In the genomic region with DNA sequence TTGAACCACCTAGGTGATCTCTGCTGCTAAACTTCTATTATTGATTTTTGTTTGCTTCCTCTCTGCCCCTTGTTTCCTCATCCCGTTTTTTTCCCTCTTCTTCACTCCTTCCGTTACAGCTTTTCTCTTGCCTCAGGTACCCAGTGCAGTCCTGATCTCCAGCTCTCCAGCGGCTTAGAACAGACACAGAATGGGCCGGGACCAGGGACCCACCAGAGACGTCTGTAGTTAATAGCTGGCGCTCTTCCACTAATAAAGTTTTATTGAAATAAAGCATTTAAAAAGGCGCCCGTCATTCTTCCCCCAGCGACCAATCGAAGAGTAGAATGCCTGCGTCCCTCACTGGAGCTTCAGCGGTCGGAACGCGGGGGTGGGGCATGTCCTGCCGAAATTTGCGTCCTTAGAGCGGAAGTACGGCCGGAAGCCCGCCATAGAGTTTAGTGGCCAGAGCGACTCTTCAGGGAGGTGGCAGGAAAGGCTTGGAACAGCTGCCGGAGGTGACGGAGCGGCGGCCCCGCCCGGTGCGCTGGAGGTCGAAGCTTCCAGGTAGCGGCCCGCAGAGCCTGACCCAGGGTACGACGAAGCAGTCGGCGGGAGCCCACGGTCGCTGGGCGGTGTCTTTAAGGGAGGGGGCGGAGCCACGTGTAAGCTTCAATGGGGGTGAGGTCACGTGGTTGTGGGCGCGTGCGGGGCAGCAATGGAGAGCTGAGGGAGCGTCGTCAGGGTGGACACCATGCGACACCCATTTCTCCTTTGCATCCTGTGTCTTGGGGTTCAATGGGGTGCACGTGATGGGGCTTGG, we compare ENCODE assay signal across 8 cellular contexts. TPM values are rescaled to one million over a fixed set of nuclear protein-coding genes. Genes with fewer than 3 reads are reported as not detected.
DNase-seq lines count a peak whose midpoint lies in the region; ATAC-seq, FAIRE-seq and TF ChIP-seq lines count a peak whose summit lies in the region.

COPS7A (plus strand) TSS at position 440 of the 802 bp plus-strand sequence. CDS start 611 bp downstream, outside the sequence.

- peak; percentile 91 for ATAC-seq in GM21381 (IDR thresholded peaks at IDR 0.05; ENCODE audit: unreplicated experiment)
- ATAC-seq in activated CD8-positive, alpha-beta memory T cell treated with anti-CD3 and anti-CD28 coated beads, Interleukin-2, amount 10 ng/mL, durations not matched to agents 7 days and 5 days: peak; percentile 95
- peak; percentile 87 for ATAC-seq in memory B cell (ENCODE audit: low read depth)

- H3K9me3 ChIP-seq in NT2/D1 (ENCODE audit: insufficient read depth, low read length) (no peaks in the 10 kb centered on the region), H1 (ENCODE audit: insufficient read depth in 2 of 2, low read depth in 1 of 2, low read length in 1 of 2) (no peaks in the 10 kb centered on the region)

- H4K8ac ChIP-seq in H1 (ENCODE audit: extremely low read depth, insufficient read depth, low read length): peak within 1 kb of the TSS; percentile 90; the same call in 1 of the 2 replicates

- H2AFZ ChIP-seq in H1 (ENCODE audit: low read length): peak within 1 kb of the TSS; percentile 47; the same call in 1 of the 2 replicates

- DNase-seq in COR-L47 (lab: John Stamatoyannopoulos, UW) (peak; percentile 95), HUDEP-2 (lab: John Stamatoyannopoulos, UW; ENCODE audit: unreplicated experiment in 76 of 76) (peak in 75 of 76 experiments; percentile 65 to 99 (median 98)), NT2/D1 (ENCODE audit: low read depth, low spot score) (peak; percentile 100), H1 (ENCODE audit: low read depth in 1 of 2, low spot score in 2 of 2) (peak; percentile 95 to 98), memory B cell (ENCODE audit: low spot score in 2 of 2) (peak; percentile 86 to 93)
- DNase-seq in activated CD8-positive, alpha-beta memory T cell treated with anti-CD3 and anti-CD28 coated beads, Interleukin-2, amount 10 ng/mL, durations not matched to agents 7 days and 5 days: peak; percentile 99
- DNase-seq in stimulated activated CD8-positive, alpha-beta memory T cell treated with anti-CD3 and anti-CD28 coated beads, Interleukin-12 subunit alpha, Interleukin-12 subunit beta, amount 100 ng/mL, for 24 hours (ENCODE audit: extremely low read depth): peak; percentile 97

- H3K9me3 Mint-ChIP-seq in activated CD8-positive, alpha-beta memory T cell treated with anti-CD3 and anti-CD28 coated beads, Interleukin-2, amount 10 ng/mL, durations not matched to agents 7 days and 5 days (ENCODE audit: low read depth): no peaks in the 10 kb centered on the region
- peaks cover 3% of the 10 kb centered on the region for H3K9me3 Mint-ChIP-seq in memory B cell

- H3K27me3 ChIP-seq in NT2/D1 (ENCODE audit: insufficient read depth, insufficient read length): no peaks in the 10 kb centered on the region
- H3K27me3 ChIP-seq in H1 (replicated peaks in 1 of 4; ENCODE audit: control insufficient read depth in 3 of 4, extremely low read depth in 1 of 4, insufficient read depth in 3 of 4, low read length in 3 of 4): no peaks in the 10 kb centered on the region; a peak in 2 of 7 replicates

- peak within 1 kb of the TSS; percentile 88 for H4K91ac ChIP-seq in H1 (replicated peaks; ENCODE audit: insufficient read length, low read length)

- no peak within 1 kb of the TSS for H3K14ac ChIP-seq in H1 (ENCODE audit: insufficient read length)

- H3K4ac ChIP-seq in H1 (replicated peaks; ENCODE audit: insufficient read length, low read depth, low read length): peak within 1 kb of the TSS; percentile 91

- TF ChIP-seq POLR2A in H1 (IDR thresholded peaks at IDR 0.05; ENCODE audit: control extremely low read depth in 1 of 2, low read depth in 2 of 2, low read length in 2 of 2): peak in 1 of 2 experiments; percentile 54; a peak in 2 of 3 replicates

- peak in 1 of 3 experiments; percentile 24; a peak in 1 of 4 replicates for TF ChIP-seq CTCF in H1 (IDR thresholded peaks at IDR 0.05; ENCODE audit: control extremely low read depth in 1 of 3, insufficient read depth in 1 of 3, low read depth in 1 of 3, low read length in 3 of 3)

- H3K4me3 Mint-ChIP-seq in activated CD8-positive, alpha-beta memory T cell treated with anti-CD3 and anti-CD28 coated beads, Interleukin-2, amount 10 ng/mL, durations not matched to agents 7 days and 5 days: peak within 1 kb of the TSS; percentile 79
- H3K4me3 Mint-ChIP-seq in memory B cell: peak within 1 kb of the TSS; percentile 94

- peak within 1 kb of the TSS; percentile 91 for H4K5ac ChIP-seq in H1 (ENCODE audit: insufficient read length, low read depth, low read length)

- peak within 1 kb of the TSS; percentile 89 for H3K27ac Mint-ChIP-seq in activated CD8-positive, alpha-beta memory T cell treated with anti-CD3 and anti-CD28 coated beads, Interleukin-2, amount 10 ng/mL, durations not matched to agents 7 days and 5 days
- peak within 1 kb of the TSS; percentile 79 for H3K27ac Mint-ChIP-seq in memory B cell

- H3K4me1 Mint-ChIP-seq in activated CD8-positive, alpha-beta memory T cell treated with anti-CD3 and anti-CD28 coated beads, Interleukin-2, amount 10 ng/mL, durations not matched to agents 7 days and 5 days: peaks cover 21% of the 10 kb centered on the region
- peaks cover 14% of the 10 kb centered on the region for H3K4me1 Mint-ChIP-seq in memory B cell

- H2BK15ac ChIP-seq in H1 (ENCODE audit: low read length): 0 out of 2 replicates have a peak within 1 kb of the TSS, but pooled peaks have one; percentile 67

- H3K79me2 ChIP-seq in H1 (ENCODE audit: control insufficient read depth in 1 of 2, insufficient read depth in 2 of 2, low read length in 2 of 2): peaks cover 0 to 3% of the 10 kb centered on the region in 2 experiments; a peak in 1 of 4 replicates

- H3K36me3 ChIP-seq in NT2/D1 (ENCODE audit: insufficient read depth, insufficient read length, low read length) (peaks cover 29% of the 10 kb centered on the region), H1 (ENCODE audit: control insufficient read depth in 2 of 4, insufficient read depth in 4 of 4, low read length in 3 of 4) (peaks cover 0 to 7% (median 6%) of the 10 kb centered on the region in 4 experiments; a peak in 5 of 8 replicates)

- no peaks in the 10 kb centered on the region; the same call in 1 of the 2 replicates for H3K79me1 ChIP-seq in H1 (ENCODE audit: low read depth, low read length)

- peak; percentile 75 for FAIRE-seq in H1 (lab: Jason Lieb, UNC)

- peak within 1 kb of the TSS; percentile 80 for H3K4me3 ChIP-seq in NT2/D1 (ENCODE audit: insufficient read length, low read depth)
- peak within 1 kb of the TSS; percentile 58 to 91 (median 78) for H3K4me3 ChIP-seq in H1 (ENCODE audit: extremely low read depth in 1 of 4, insufficient read depth in 2 of 4, low read depth in 3 of 4, low read length in 4 of 4)

- peak; percentile 21 to 63; a peak in 1 of 3 replicates for TF ChIP-seq EP300 in H1 (IDR thresholded peaks at IDR 0.05; ENCODE audit: borderline replicate concordance in 1 of 2, low read depth in 2 of 2, low read length in 2 of 2)

- H3K23ac ChIP-seq in H1 (ENCODE audit: insufficient read length): no peak within 1 kb of the TSS

- H3K56ac ChIP-seq in H1 (replicated peaks; ENCODE audit: insufficient read length, low read depth, low read length): peak within 1 kb of the TSS; percentile 73

- H3K36me3 Mint-ChIP-seq in activated CD8-positive, alpha-beta memory T cell treated with anti-CD3 and anti-CD28 coated beads, Interleukin-2, amount 10 ng/mL, durations not matched to agents 7 days and 5 days: no peaks in the 10 kb centered on the region
- H3K36me3 Mint-ChIP-seq in memory B cell: peaks cover 8% of the 10 kb centered on the region

- 0 out of 2 replicates have a peak within 1 kb of the TSS, but pooled peaks have one; percentile 11 for H2BK12ac ChIP-seq in H1 (ENCODE audit: low read depth, low read length)

- H3K4me1 ChIP-seq in NT2/D1 (ENCODE audit: insufficient read depth, insufficient read length) (peaks cover 2% of the 10 kb centered on the region), H1 (replicated peaks in 1 of 4; ENCODE audit: control insufficient read depth in 3 of 4, insufficient read depth in 4 of 4, low read length in 3 of 4) (peaks cover 0 to 2% (median under 1%) of the 10 kb centered on the region in 4 experiments; a peak in 3 of 7 replicates)

- peak within 1 kb of the TSS; percentile 92 for H3K9ac ChIP-seq in NT2/D1 (ENCODE audit: insufficient read length, low read depth)
- peak within 1 kb of the TSS; percentile 8 to 94 (median 74) for H3K9ac ChIP-seq in H1 (replicated peaks in 1 of 4; ENCODE audit: extremely low read depth in 1 of 4, low read depth in 3 of 4, low read length in 3 of 4)

- peaks cover 8% of the 10 kb centered on the region for H3K23me2 ChIP-seq in H1 (ENCODE audit: low read depth, low read length)

- no peaks in the 10 kb centered on the region for H3K27me3 Mint-ChIP-seq in activated CD8-positive, alpha-beta memory T cell treated with anti-CD3 and anti-CD28 coated beads, Interleukin-2, amount 10 ng/mL, durations not matched to agents 7 days and 5 days
- H3K27me3 Mint-ChIP-seq in memory B cell: no peaks in the 10 kb centered on the region

- H2BK120ac ChIP-seq in H1 (replicated peaks; ENCODE audit: low read depth, low read length): no peak within 1 kb of the TSS

- H4K20me1 ChIP-seq in H1 (replicated peaks in 1 of 2; ENCODE audit: control insufficient read depth in 1 of 2, insufficient read depth in 2 of 2, low read length in 2 of 2): no peaks in the 10 kb centered on the region

- H3K27ac ChIP-seq in H1 (ENCODE audit: low read depth, low read length): no peak within 1 kb of the TSS; the same call in 1 of the 2 replicates

- CTCF ChIA-PET in activated CD8-positive, alpha-beta memory T cell treated with anti-CD3 and anti-CD28 coated beads, Interleukin-2, amount 10 ng/mL, durations not matched to agents 7 days and 5 days (lab: Charles Lee): interaction anchor here (0.5 to 4.8 kb wide), 26 partner anchors 12 to 389 kb away, joined by 3 to 39 read pairs (median 4); partner anchors contain the start of genes CDCA3, MLF2, MRPL51 and SPSB2
- CTCF ChIA-PET in H1 (lab: Charles Lee; ENCODE audit: partially characterized antibody): interaction anchor here (0.6 to 3.9 kb wide), 19 partner anchors 9 to 210 kb away, joined by 3 to 20 read pairs (median 4); partner anchors contain the start of genes MLF2 and ZNF384

- 2% methylated on average over 47 of the region's 49 CpGs; no CpG with 5 or more reads in 1 of the 2 experiments for WGBS in H1 (ENCODE audit: extremely low coverage in 1 of 2, insufficient coverage in 1 of 2, insufficient read length in 1 of 2, insufficient replicate concordance in 2 of 2, low coverage in 1 of 2, low lambda C conversion rate in 2 of 2, missing lambda C conversion rate in 1 of 2), 2 experiments

- 0 out of 4 replicates have a peak, but pooled peaks of 1 of the 2 experiments have one; percentile 2 for TF ChIP-seq RAD21 in H1 (IDR thresholded peaks at IDR 0.05 in 1 of 2, conservative IDR thresholded peaks at IDR 0.05 in 1 of 2; ENCODE audit: low read depth in 2 of 2, low read length in 2 of 2)

- no peak within 1 kb of the TSS for H2AK5ac ChIP-seq in H1 (ENCODE audit: low read depth, low read length)

- H3K4me2 ChIP-seq in H1 (ENCODE audit: insufficient read depth in 1 of 2, low read depth in 2 of 2, low read length in 2 of 2): peak within 1 kb of the TSS; percentile 79 to 97

- peak within 1 kb of the TSS; percentile 9 for H3K18ac ChIP-seq in H1 (ENCODE audit: extremely low read depth, low read length)

- H2BK20ac ChIP-seq in H1 (ENCODE audit: low read length): no peak within 1 kb of the TSS

- peak within 1 kb of the TSS; percentile 41 for H2BK5ac ChIP-seq in H1 (ENCODE audit: low read depth, low read length)

- POLR2A ChIA-PET in H1 (lab: Charles Lee; ENCODE audit: partially characterized antibody): interaction anchor here (0.6 to 4.8 kb wide), 20 partner anchors 9 to 221 kb away, joined by 3 to 25 read pairs (median 4); partner anchors contain the start of genes C12orf57, CDCA3, GAPDH and GPR162

RNA-seq across cellular contexts. Expression of gene COPS7A, which starts in this region (rescaled TPM):
- total RNA-seq in activated CD8-positive, alpha-beta memory T cell treated with anti-CD3 and anti-CD28 coated beads, Interleukin-2, amount 10 ng/mL, durations not matched to agents 7 days and 5 days: 10 to 100 TPM; 28.2 to 30.0 TPM
- 43.3 and 44.5 TPM in 2 replicates for total RNA-seq in H1 (2021; fragmentation: NEBNext Ultra II Directional; extraction: Animal tissue kit (Norgen Biotek cat#: 25700))
- polyA plus RNA-seq in H1 (2011; rRNA removed): 95.9 and 98.4 TPM in 2 replicates
- 93.9 TPM for polyA plus RNA-seq in H1 (2011; cell fraction: cytosol; rRNA removed)
- polyA plus RNA-seq in H1 (2011; cell fraction: nucleus; rRNA removed): 109 TPM
- 43.6 to 58.1 TPM (median 55.6 TPM) in 4 replicates for polyA plus RNA-seq in H1 (2012, experiment 1 of 2)
- 63.2 TPM for polyA plus RNA-seq in H1 (2012, experiment 2 of 2)
- polyA plus RNA-seq in H1 (2013, experiment 1 of 2): 40.6 TPM
- 40.1 TPM for polyA plus RNA-seq in H1 (2013, experiment 2 of 2)
- 43.8 and 57.5 TPM in 2 replicates for polyA minus RNA-seq in H1 (2011; rRNA and poly(A)+ RNA removed)
- polyA minus RNA-seq in H1 (2011; cell fraction: cytosol; rRNA and poly(A)+ RNA removed): 16.6 TPM
- 17.2 TPM for polyA minus RNA-seq in H1 (2011; cell fraction: nucleus; rRNA and poly(A)+ RNA removed)
